Comparison of ENCODE assay signal across 15 cellular contexts in the genomic region with DNA sequence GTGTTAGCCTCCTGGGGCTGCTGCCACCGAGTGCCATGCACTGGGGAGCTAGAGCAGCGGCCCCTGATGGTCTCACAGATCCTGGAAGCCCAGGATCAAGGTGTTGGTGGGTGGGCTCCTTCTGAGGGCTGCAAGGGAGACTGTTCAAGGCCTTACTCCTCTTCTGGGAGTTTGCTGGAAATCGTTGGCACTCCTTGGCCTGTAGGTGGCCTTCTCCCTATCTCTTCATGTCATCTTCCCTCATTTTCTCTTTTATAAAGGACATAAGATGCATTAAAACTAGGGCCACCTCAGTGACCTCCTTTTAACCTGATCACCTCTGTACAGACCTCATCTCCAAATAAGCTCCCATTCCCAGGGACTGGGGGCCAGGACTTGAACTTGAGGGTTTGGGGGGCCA. TPM values are rescaled to one million over a fixed set of nuclear protein-coding genes. Genes with fewer than 3 reads are reported as not detected.
A peak's percentile ranks its signal among the peaks of the same experiment; 100 is the strongest.
DNase-seq lines count a peak whose midpoint lies in the region; ATAC-seq, FAIRE-seq and TF ChIP-seq lines count a peak whose summit lies in the region.
"Had no signal": no experiment of that assay in that cellular context is flagged by ENCODE, and none has a peak within 500 bp of the region (broad histone marks: within the 10 kb centered on the region; RNA-seq: fewer than 3 reads in every experiment).

No MANE protein-coding gene starts in this region.

- peaks cover 3 to 57% of the 10 kb centered on the region in 2 experiments; a peak in 3 of 5 replicates for H3K4me1 ChIP-seq in K562 (replicated peaks in 1 of 2; ENCODE audit: control insufficient read depth in 2 of 2, insufficient read depth in 2 of 2, low read length in 2 of 2)
- peaks cover 0 to 13% of the 10 kb centered on the region in 2 donors for H3K4me1 ChIP-seq in neuronal stem cell (ENCODE audit: control insufficient read depth in 2 of 2, insufficient read depth in 1 of 2, low read depth in 1 of 2, low read length in 2 of 2)
- H3K4me1 ChIP-seq: upper lobe of left lung had no signal

- peaks cover 3% of the 10 kb centered on the region for H3K79me1 ChIP-seq in neuronal stem cell (ENCODE audit: low read depth, low read length)

- peaks cover 4% of the 10 kb centered on the region for H3K9me1 ChIP-seq in K562 (ENCODE audit: control insufficient read depth, insufficient read depth, low read length)

- peaks cover 29% of the 10 kb centered on the region for H4K20me1 ChIP-seq in K562 (replicated peaks; ENCODE audit: control insufficient read depth, insufficient read depth, low read length)

- TF ChIP-seq RAD21 in K562 (CRISPR knock-in tag; conservative IDR thresholded peaks at IDR 0.05 in 1 of 2, IDR thresholded peaks at IDR 0.05 in 1 of 2): 0 out of 4 replicates have a peak, but pooled peaks of 1 of the 2 experiments have one; percentile 6

- no peaks in the 10 kb centered on the region for H3K9me3 ChIP-seq in K562 (replicated peaks; ENCODE audit: control insufficient read depth, insufficient read depth, low read depth, low read length)
- H3K9me3 ChIP-seq in neuronal stem cell (replicated peaks in 1 of 2; ENCODE audit: control insufficient read depth in 2 of 2, insufficient read depth in 1 of 2, low read depth in 1 of 2, low read length in 2 of 2): no peaks in the 10 kb centered on the region
- H3K9me3 ChIP-seq: upper lobe of left lung had no signal

- 0% methylated on average over 3 of the region's 3 CpGs for WGBS in K562 (ENCODE audit: insufficient coverage, low coverage, missing lambda C conversion rate)
- WGBS in neuronal stem cell (ENCODE audit: extremely low coverage in 2 of 2, insufficient read length in 2 of 2, insufficient replicate concordance in 1 of 2), 2 donors: no CpG with 5 or more reads among the region's 3 CpGs

- H4K91ac ChIP-seq in neuronal stem cell (ENCODE audit: low read depth, low read length, poor library complexity): no peak overlapping the region

- no peak overlapping the region for H3K4me2 ChIP-seq in K562 (ENCODE audit: insufficient read depth, low read length)
- no peak overlapping the region for H3K4me2 ChIP-seq in neuronal stem cell (ENCODE audit: insufficient read depth, low read length, poor library complexity, severe bottlenecking)

- intact Hi-C loops in K562 (cut with micrococcal nuclease): no loop called here

- H2AK5ac ChIP-seq in neuronal stem cell (ENCODE audit: low read depth, low read length): peak overlapping the region; percentile 95

- no peak for TF ChIP-seq EP300 in K562 (IDR thresholded peaks at IDR 0.05; ENCODE audit: low read length)

- peaks cover 7 to 76% of the 10 kb centered on the region in 2 experiments; a peak in 4 of 5 replicates for H3K27me3 ChIP-seq in K562 (ENCODE audit: control insufficient read depth in 2 of 2, insufficient read depth in 2 of 2, low read length in 2 of 2)
- H3K27me3 ChIP-seq in neuronal stem cell (ENCODE audit: control insufficient read depth in 3 of 3, insufficient read depth in 3 of 3, low read depth in 1 of 3, low read length in 3 of 3): peaks cover 0 to 4% (median 0%) of the 10 kb centered on the region in 3 experiments
- H3K27me3 ChIP-seq: upper lobe of left lung had no signal

- peak; percentile 77 for FAIRE-seq in K562 (lab: Jason Lieb, UNC)
- FAIRE-seq in frontal cortex (lab: Jason Lieb, UNC): no peak
- FAIRE-seq: G401.6, small intestine had no signal

- H2BK120ac ChIP-seq in neuronal stem cell (ENCODE audit: low read depth, low read length): no peak overlapping the region

- no peak overlapping the region for H2AFZ ChIP-seq in K562 (ENCODE audit: low read depth, low read length)
- no peak overlapping the region for H2AFZ ChIP-seq in neuronal stem cell (ENCODE audit: low read length)

- no peak overlapping the region for H3K4me3 Mint-ChIP-seq in stimulated activated naive B cell treated with anti-CD40 and anti-IgM and Interleukin-4, amounts not matched to agents 10 μg/mL and 1 μg/mL and 100 μg/mL, for 72 hours

- no peak overlapping the region for H2BK12ac ChIP-seq in neuronal stem cell (ENCODE audit: low read length)

- peak; percentile 38 for ATAC-seq in K562
- ATAC-seq in stimulated activated naive B cell treated with anti-CD40 and anti-IgM and Interleukin-4, amounts not matched to agents 10 μg/mL and 1 μg/mL and 100 μg/mL, for 72 hours (replicated peaks): no peak

- H3K36me3 ChIP-seq in K562 (ENCODE audit: control insufficient read depth, insufficient read depth, low read length) (no peaks in the 10 kb centered on the region), neuronal stem cell (replicated peaks in 1 of 2; ENCODE audit: control insufficient read depth in 2 of 2, insufficient read depth in 2 of 2, low read length in 2 of 2) (no peaks in the 10 kb centered on the region)
- H3K36me3 ChIP-seq: upper lobe of left lung had no signal

- no peak overlapping the region for H3K27ac ChIP-seq in K562 (ENCODE audit: extremely low read depth, low read depth, low read length)
- H3K27ac ChIP-seq in neuronal stem cell (replicated peaks; ENCODE audit: low read length): no peak overlapping the region
- H3K27ac ChIP-seq: upper lobe of left lung had no signal

- in situ Hi-C loops in K562 (cut with MboI): no loop called here

- peaks cover 1 to 22% of the 10 kb centered on the region in 2 donors for H3K27me3 Mint-ChIP-seq in stimulated activated naive B cell treated with anti-CD40 and anti-IgM and Interleukin-4, amounts not matched to agents 10 μg/mL and 1 μg/mL and 100 μg/mL, for 72 hours

- CTCF ChIA-PET in K562 (lab: Yijun Ruan, JAX; ENCODE audit: low intra/inter-chr PET ratio): no interaction called here

- peak overlapping the region; percentile 64 for H2BK15ac ChIP-seq in neuronal stem cell (ENCODE audit: low read length)

- peak overlapping the region; percentile 85 for H3K18ac ChIP-seq in neuronal stem cell (ENCODE audit: low read length)

- peak overlapping the region; percentile 80 for H3K23ac ChIP-seq in neuronal stem cell (ENCODE audit: low read depth, low read length, poor library complexity)

- H3K9ac ChIP-seq in K562 (ENCODE audit: insufficient read depth in 1 of 2, low read depth in 2 of 2, low read length in 2 of 2) (peak overlapping the region in 1 of 2 experiments; percentile 42; a peak in 1 of 4 replicates), neuronal stem cell (ENCODE audit: low read depth, low read length, poor library complexity) (no peak overlapping the region)

- H3K4me3 ChIP-seq in LNCaP clone FGC (ENCODE audit: low read depth, low read length) (no peak overlapping the region), K562 (no peak overlapping the region), neuronal stem cell (ENCODE audit: low read length in 2 of 2) (no peak overlapping the region)
- H3K4me3 ChIP-seq: upper lobe of left lung had no signal

- 0 out of 2 replicates have a peak, but pooled peaks have one; percentile 9 for TF ChIP-seq CTCF in LNCaP clone FGC (IDR thresholded peaks at IDR 0.05; ENCODE audit: control insufficient read depth, extremely low read depth, insufficient read depth)
- peak; percentile 45 to 62 (median 51) for TF ChIP-seq CTCF in K562 (IDR thresholded peaks at IDR 0.05 in 2 of 3, conservative IDR thresholded peaks at IDR 0.05 in 1 of 3; ENCODE audit: insufficient read depth in 2 of 3, low read depth in 1 of 3, low read length in 3 of 3)

- no peak overlapping the region for H3K4ac ChIP-seq in neuronal stem cell (ENCODE audit: low read length)

- no peaks in the 10 kb centered on the region for H3K9me3 Mint-ChIP-seq in stimulated activated naive B cell treated with anti-CD40 and anti-IgM and Interleukin-4, amounts not matched to agents 10 μg/mL and 1 μg/mL and 100 μg/mL, for 72 hours

- no peak overlapping the region for H4K8ac ChIP-seq in neuronal stem cell (ENCODE audit: low read depth, low read length)

- no peaks in the 10 kb centered on the region for H3K79me2 ChIP-seq in K562 (ENCODE audit: control insufficient read depth, insufficient read depth, low read length)

- POLR2A ChIA-PET in K562 (lab: Yijun Ruan, JAX): interaction anchor here (1.2 kb wide), 1 partner anchor 9 kb away, joined by 4 read pairs; no protein-coding TSS in a partner anchor

- no TSS peak for BruUV-seq in K562 (replicated peaks; lab: Mats Ljungman, UMichigan)

- H2BK5ac ChIP-seq in neuronal stem cell (ENCODE audit: low read length): no peak overlapping the region

- DNase-seq in NCI-H82 (lab: John Stamatoyannopoulos, UW) (peak; percentile 52), NCI-H82 treated with DMSO at 0.1 percent for 48 hours (lab: John Stamatoyannopoulos, UW; ENCODE audit: unreplicated experiment) (no peak), LNCaP clone FGC (ENCODE audit: low read depth) (no peak), K562 (ENCODE audit: extremely low read depth in 1 of 4, low spot score in 3 of 4) (peak in 2 of 4 experiments; percentile 56), neuronal stem cell (ENCODE audit: low spot score) (no peak), frontal cortex (ENCODE audit: low spot score in 2 of 2) (no peak), pons (ENCODE audit: low spot score) (no peak)
- no peak for DNase-seq in stimulated activated naive B cell treated with anti-CD40 and anti-IgM and Interleukin-4, amounts not matched to agents 10 μg/mL and 1 μg/mL and 100 μg/mL, for 72 hours
- DNase-seq: activated CD4-positive, alpha-beta T cell treated with anti-CD3 and anti-CD28 coated beads for 4 hours; activated effector memory CD4-positive, alpha-beta T cell treated with Interleukin-2 at 50 U/mL for 16 hours; cerebellar nuclear complex; GOT3; small intestine had no signal

- H3K36me3 Mint-ChIP-seq in stimulated activated naive B cell treated with anti-CD40 and anti-IgM and Interleukin-4, amounts not matched to agents 10 μg/mL and 1 μg/mL and 100 μg/mL, for 72 hours: no peaks in the 10 kb centered on the region

- H3K14ac ChIP-seq in neuronal stem cell (ENCODE audit: low read length): no peak overlapping the region

- no peak for TF ChIP-seq POLR2A in K562 (conservative IDR thresholded peaks at IDR 0.05)

- H3K27ac Mint-ChIP-seq in stimulated activated naive B cell treated with anti-CD40 and anti-IgM and Interleukin-4, amounts not matched to agents 10 μg/mL and 1 μg/mL and 100 μg/mL, for 72 hours: no peak overlapping the region

- no peaks in the 10 kb centered on the region for H3K4me1 Mint-ChIP-seq in stimulated activated naive B cell treated with anti-CD40 and anti-IgM and Interleukin-4, amounts not matched to agents 10 μg/mL and 1 μg/mL and 100 μg/mL, for 72 hours

RNA-seq across cellular contexts. Expression of gene ZNF862, which starts 27.0 kb away (rescaled TPM):
- total RNA-seq in K562 (2011; cell fraction: chromatin; rRNA removed; ENCODE audit: low replicate concordance): 9.2 and 11.5 TPM in 2 replicates
- total RNA-seq in K562 (2011; cell fraction: nucleolus; rRNA removed): 5.3 and 7.7 TPM in 2 replicates
- 6.3 and 11.7 TPM in 2 replicates for total RNA-seq in K562 (2011; cell fraction: nucleoplasm; rRNA removed)
- total RNA-seq in K562 (2014; rRNA removed) (1.8 and 3.1 TPM in 2 replicates), K562 (2014; rRNA removed; fragmentation: Illumina TruSeq; extraction: Trizol) (2.2 and 2.5 TPM in 2 replicates), K562 (2015; rRNA removed; fragmentation: Illumina TruSeq; extraction: Trizol) (3.4 and 3.9 TPM in 2 replicates), K562 (2021) (1.8 and 3.2 TPM in 2 replicates), frontal cortex (5.7 TPM)
- polyA plus RNA-seq in K562 (2011; rRNA removed) (3.6 and 9.5 TPM in 2 replicates), K562 (2014; fragmentation: Illumina TruSeq; extraction: Trizol) (1.8 TPM in 2 replicates), K562 (2014; fragmentation: Nextera tagmentation; extraction: Ambion mirVana) (1 to 10 TPM; 1.1 to 1.5 TPM), K562 (2014; rRNA removed) (2.4 and 2.6 TPM in 2 replicates)
- 1.7 and 5.3 TPM in 2 replicates for polyA plus RNA-seq in K562 (2011; cell fraction: cytosol; rRNA removed)
- polyA plus RNA-seq in K562 (2011; cell fraction: nucleus; rRNA removed): 21.4 and 31.5 TPM in 2 replicates
- 1.7 and 8.3 TPM in 2 replicates for polyA plus RNA-seq in K562 (2012)
- 1.8 and 7.0 TPM in 2 replicates for polyA minus RNA-seq in K562 (2011; rRNA and poly(A)+ RNA removed)
- polyA minus RNA-seq in K562 (2011; cell fraction: cytosol; rRNA and poly(A)+ RNA removed): 2.5 and 2.8 TPM in 2 replicates
- polyA minus RNA-seq in K562 (2011; cell fraction: nucleus; rRNA and poly(A)+ RNA removed): 8.2 and 30.1 TPM in 2 replicates
- 7.1 TPM for polyA plus RNA-seq in neuronal stem cell (2013, experiment 1 of 2)
- polyA plus RNA-seq in neuronal stem cell (2013, experiment 2 of 2): 6.8 TPM

RNA-seq across cellular contexts. Expression of gene ZNF467, which starts 37.8 kb away (rescaled TPM):
- total RNA-seq in K562 (2011; cell fraction: chromatin; rRNA removed; ENCODE audit: low replicate concordance): 3.6 and 10.3 TPM in 2 replicates
- 7.6 and 11.7 TPM in 2 replicates for total RNA-seq in K562 (2011; cell fraction: nucleolus; rRNA removed)
- 5.1 and 5.6 TPM in 2 replicates for total RNA-seq in K562 (2011; cell fraction: nucleoplasm; rRNA removed)
- 2.8 and 4.6 TPM in 2 replicates for total RNA-seq in K562 (2014; rRNA removed)
- 0.80 and 1.3 TPM in 2 replicates for total RNA-seq in K562 (2014; rRNA removed; fragmentation: Illumina TruSeq; extraction: Trizol)
- 1.6 and 2.0 TPM in 2 replicates for total RNA-seq in K562 (2015; rRNA removed; fragmentation: Illumina TruSeq; extraction: Trizol)
- 14.2 and 16.2 TPM in 2 replicates for total RNA-seq in K562 (2021)
- 2.4 and 3.9 TPM in 2 replicates for polyA plus RNA-seq in K562 (2011; rRNA removed)
- polyA plus RNA-seq in K562 (2011; cell fraction: cytosol; rRNA removed): 3.2 and 8.5 TPM in 2 replicates
- polyA plus RNA-seq in K562 (2011; cell fraction: nucleus; rRNA removed): 17.0 and 31.8 TPM in 2 replicates
- 15.3 and 17.0 TPM in 2 replicates for polyA plus RNA-seq in K562 (2012)
- polyA plus RNA-seq in K562 (2014; fragmentation: Illumina TruSeq; extraction: Trizol): 1.7 and 3.2 TPM in 2 replicates
- polyA plus RNA-seq in K562 (2014; fragmentation: Nextera tagmentation; extraction: Ambion mirVana): under 1 TPM; 0.32 to 0.42 TPM
- 6.6 and 8.3 TPM in 2 replicates for polyA plus RNA-seq in K562 (2014; rRNA removed)
- polyA minus RNA-seq in K562 (2011; rRNA and poly(A)+ RNA removed): 0.60 and 1.1 TPM in 2 replicates
- polyA minus RNA-seq in K562 (2011; cell fraction: cytosol; rRNA and poly(A)+ RNA removed): 7.6 and 15.2 TPM in 2 replicates
- polyA minus RNA-seq in K562 (2011; cell fraction: nucleus; rRNA and poly(A)+ RNA removed): 3.4 and 4.0 TPM in 2 replicates
- 6.2 TPM for polyA plus RNA-seq in neuronal stem cell (2013, experiment 1 of 2)
- 6.1 TPM for polyA plus RNA-seq in neuronal stem cell (2013, experiment 2 of 2)
- 1.6 TPM for total RNA-seq in frontal cortex
